11 cellular contexts compared by ENCODE assay signal in the genomic region with DNA sequence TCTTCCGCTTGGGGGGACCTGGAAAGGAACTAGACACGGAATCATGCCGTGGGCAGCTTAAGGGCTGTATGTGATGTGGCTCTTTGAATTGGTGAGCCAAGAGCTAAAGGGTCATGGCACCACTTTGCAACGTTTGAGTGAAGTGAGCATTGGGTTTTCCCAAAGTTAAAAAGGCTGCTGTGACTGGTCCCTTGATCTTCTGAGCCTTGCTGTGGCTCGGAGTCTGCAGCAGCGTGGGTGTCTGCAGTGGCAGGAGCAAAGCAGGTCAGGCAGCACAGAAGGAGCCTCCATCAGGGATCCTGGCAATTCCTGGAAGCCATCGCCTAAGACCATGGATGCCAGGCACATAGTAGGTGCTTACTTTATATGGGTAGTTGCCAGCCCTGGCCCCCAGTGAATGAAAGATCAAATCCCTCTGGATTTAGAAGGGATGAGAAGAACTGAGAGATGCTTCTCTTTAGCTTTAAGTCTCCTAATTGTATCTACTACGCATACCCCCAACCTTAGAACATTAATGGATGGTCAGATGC. TPM values are rescaled to one million over a fixed set of nuclear protein-coding genes. Genes with fewer than 3 reads are reported as not detected.
DNase-seq lines count a peak whose midpoint lies in the region; ATAC-seq and TF ChIP-seq lines count a peak whose summit lies in the region.
"Had no signal": no experiment of that assay in that cellular context is flagged by ENCODE, and none has a peak within 500 bp of the region (broad histone marks: within the 10 kb centered on the region; RNA-seq: fewer than 3 reads in every experiment).

No MANE protein-coding gene starts in this region.

- no peaks in the 10 kb centered on the region for H3K36me3 ChIP-seq in CD4-positive, CD25-positive, alpha-beta regulatory T cell (ENCODE audit: control insufficient read depth, insufficient read depth, low read length)

- H3K4me3 Mint-ChIP-seq in CD4-positive, CD25-positive, alpha-beta regulatory T cell: peak overlapping the region; percentile 65 to 94 (median 92)
- H3K4me3 Mint-ChIP-seq in HFFc6: peak overlapping the region; percentile 93
- peak overlapping the region; percentile 92 for H3K4me3 Mint-ChIP-seq in activated T-helper 17 cell treated with anti-CD3 and anti-CD28 coated beads, Interleukin-2, amount 50 U/mL, for 72 hours
- peak overlapping the region in 6 of 8 donors; percentile 25 to 91 (median 86) for H3K4me3 Mint-ChIP-seq in naive B cell

- no peak overlapping the region for H3K27ac ChIP-seq in CD4-positive, CD25-positive, alpha-beta regulatory T cell (ENCODE audit: insufficient read depth, low read length, poor library complexity, severe bottlenecking)
- H3K27ac ChIP-seq: coronary artery had no signal

- H3K9me3 Mint-ChIP-seq in CD4-positive, CD25-positive, alpha-beta regulatory T cell: peaks cover 0 to 3% (median 0%) of the 10 kb centered on the region in 7 donors
- no peaks in the 10 kb centered on the region for H3K9me3 Mint-ChIP-seq in HFFc6
- H3K9me3 Mint-ChIP-seq in activated T-helper 17 cell treated with anti-CD3 and anti-CD28 coated beads, Interleukin-2, amount 50 U/mL, for 72 hours: no peaks in the 10 kb centered on the region
- H3K9me3 Mint-ChIP-seq in naive B cell: no peaks in the 10 kb centered on the region

- no peak for DNase-seq in CD4-positive, CD25-positive, alpha-beta regulatory T cell
- DNase-seq in HFFc6 (no peak), naive B cell (no peak), ACHN (no peak), SW 1271 (lab: John Stamatoyannopoulos, UW) (no peak), NCI-H2107 (lab: John Stamatoyannopoulos, UW) (no peak)
- DNase-seq: activated CD4-positive, CD25-positive, alpha-beta regulatory T cell treated with anti-CD3 and anti-CD28 coated beads, Interleukin-2, amount 50 U/mL, for 72 hours; NCI-H774 had no signal

- no peak for TF ChIP-seq CTCF in HFFc6 (IDR thresholded peaks at IDR 0.05)

- ATAC-seq in CD4-positive, CD25-positive, alpha-beta regulatory T cell (ENCODE audit: low read depth in 2 of 2): no peak
- no peak for ATAC-seq in activated T-helper 17 cell treated with anti-CD3 and anti-CD28 coated beads, Interleukin-2, amount 50 U/mL, for 72 hours (replicated peaks)
- ATAC-seq in naive B cell (ENCODE audit: low read depth in 2 of 2) (no peak), HG03378 (IDR thresholded peaks at IDR 0.05; ENCODE audit: unreplicated experiment) (no peak)

- H3K4me1 ChIP-seq in CD4-positive, CD25-positive, alpha-beta regulatory T cell (ENCODE audit: control insufficient read depth, insufficient read depth, low read length, poor library complexity, severe bottlenecking): peaks cover 28% of the 10 kb centered on the region

- H3K27me3 ChIP-seq in CD4-positive, CD25-positive, alpha-beta regulatory T cell (ENCODE audit: control insufficient read depth, insufficient read depth, low read length): no peaks in the 10 kb centered on the region

- peak overlapping the region; percentile 87 for H3K4me3 ChIP-seq in CD4-positive, CD25-positive, alpha-beta regulatory T cell (ENCODE audit: low read depth, low read length)

- no peaks in the 10 kb centered on the region for H3K27me3 Mint-ChIP-seq in CD4-positive, CD25-positive, alpha-beta regulatory T cell
- H3K27me3 Mint-ChIP-seq in HFFc6 (ENCODE audit: insufficient read depth) (no peaks in the 10 kb centered on the region), naive B cell (no peaks in the 10 kb centered on the region)
- H3K27me3 Mint-ChIP-seq in activated T-helper 17 cell treated with anti-CD3 and anti-CD28 coated beads, Interleukin-2, amount 50 U/mL, for 72 hours: no peaks in the 10 kb centered on the region

- H3K27ac Mint-ChIP-seq in CD4-positive, CD25-positive, alpha-beta regulatory T cell: peak overlapping the region in 2 of 3 donors; percentile 9 to 40
- H3K27ac Mint-ChIP-seq in HFFc6 (peak overlapping the region; percentile 88), naive B cell (peak overlapping the region in 2 of 6 donors; percentile 13 to 27)
- H3K27ac Mint-ChIP-seq in activated T-helper 17 cell treated with anti-CD3 and anti-CD28 coated beads, Interleukin-2, amount 50 U/mL, for 72 hours: no peak overlapping the region

- H3K9me3 ChIP-seq in CD4-positive, CD25-positive, alpha-beta regulatory T cell (ENCODE audit: control insufficient read depth in 2 of 2, low read length in 2 of 2): no peaks in the 10 kb centered on the region

- in situ Hi-C loops in ACHN (cut with HindIII; ENCODE audit: low pct_ligation_motif_present, low pct_unique_long_range_greater_than_20kb, low sequenced_read_pairs): no loop called here

- peaks cover 5% of the 10 kb centered on the region for H3K36me3 Mint-ChIP-seq in CD4-positive, CD25-positive, alpha-beta regulatory T cell
- peaks cover 5% of the 10 kb centered on the region; the same call in 1 of the 2 replicates for H3K36me3 Mint-ChIP-seq in HFFc6 (ENCODE audit: low read depth)
- peaks cover under 1% of the 10 kb centered on the region for H3K36me3 Mint-ChIP-seq in activated T-helper 17 cell treated with anti-CD3 and anti-CD28 coated beads, Interleukin-2, amount 50 U/mL, for 72 hours (ENCODE audit: low read depth)
- no peaks in the 10 kb centered on the region for H3K36me3 Mint-ChIP-seq in naive B cell

- peaks cover 29 to 56% (median 38%) of the 10 kb centered on the region in 4 donors for H3K4me1 Mint-ChIP-seq in CD4-positive, CD25-positive, alpha-beta regulatory T cell
- H3K4me1 Mint-ChIP-seq in HFFc6 (ENCODE audit: low read depth) (peaks cover 34% of the 10 kb centered on the region), naive B cell (peaks cover 24 to 44% (median 26%) of the 10 kb centered on the region in 3 donors)
- H3K4me1 Mint-ChIP-seq in activated T-helper 17 cell treated with anti-CD3 and anti-CD28 coated beads, Interleukin-2, amount 50 U/mL, for 72 hours: peaks cover 20% of the 10 kb centered on the region

RNA-seq across cellular contexts. Expression of a gene that starts 1.8 kb away (rescaled TPM):
- total RNA-seq in CD4-positive, CD25-positive, alpha-beta regulatory T cell: 30.9 TPM
- 10 to 100 TPM; 43.1 to 52.3 (median 47.2) TPM for polyA plus RNA-seq in CD4-positive, CD25-positive, alpha-beta regulatory T cell
- total RNA-seq in HFFc6 (2021; fragmentation: NEBNext Ultra II Directional; extraction: Animal tissue kit (Norgen Biotek cat#: 25700)): 10 to 100 TPM; 27.3 to 32.3 (median 29.5) TPM
- total RNA-seq in activated T-helper 17 cell treated with anti-CD3 and anti-CD28 coated beads, Interleukin-2, amount 50 U/mL, for 72 hours: 10 to 100 TPM; 35.2 to 50.9 TPM
- 10 to 100 TPM; 28.3 to 76.8 (median 33.9) TPM for polyA plus RNA-seq in naive B cell (ENCODE audit: low read depth in 6 of 6)
